Comparison of ENCODE assay signal across 8 cellular contexts in the genomic region with DNA sequence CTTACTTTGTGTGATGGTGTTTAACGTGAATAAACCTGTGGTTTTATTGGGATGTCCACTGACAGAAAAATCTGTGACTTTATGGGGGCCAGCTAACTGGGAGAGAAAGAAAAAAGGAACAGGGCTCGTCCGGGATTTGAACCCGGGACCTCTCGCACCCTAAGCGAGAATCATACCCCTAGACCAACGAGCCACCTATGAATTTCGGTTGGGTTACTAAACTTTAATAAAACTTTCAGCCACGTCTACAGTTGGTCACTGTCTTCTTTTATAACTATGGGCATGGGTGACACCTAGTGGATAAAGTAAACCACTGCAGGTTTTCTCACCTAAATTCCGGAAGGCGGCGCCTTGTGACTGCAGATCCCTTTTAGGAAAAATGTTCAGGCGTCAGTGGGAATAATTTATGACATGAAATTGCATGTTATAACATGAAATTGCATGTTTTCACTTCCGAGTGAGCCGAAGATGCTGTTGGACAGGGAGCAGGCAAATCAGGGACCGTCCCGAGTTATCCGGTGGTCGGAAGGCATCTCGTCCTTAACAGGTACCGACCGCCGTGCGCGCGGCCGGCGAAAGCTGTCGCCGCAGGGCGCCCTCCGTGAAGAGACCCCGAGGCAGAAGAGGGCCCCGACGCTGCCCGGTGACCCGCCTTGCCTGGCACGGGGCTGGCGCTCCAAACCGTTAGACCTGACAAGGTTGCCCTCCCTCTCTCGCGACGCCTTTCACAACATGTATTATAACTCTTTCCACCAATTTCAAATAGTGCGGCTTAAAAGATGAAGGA. TPM values are rescaled to one million over a fixed set of nuclear protein-coding genes. Genes with fewer than 3 reads are reported as not detected.
A peak's percentile ranks its signal among the peaks of the same experiment; 100 is the strongest.
DNase-seq lines count a peak whose midpoint lies in the region; ATAC-seq and TF ChIP-seq lines count a peak whose summit lies in the region.

No MANE protein-coding gene starts in this region.

- no peaks in the 10 kb centered on the region for H3K36me3 Mint-ChIP-seq in activated CD4-positive, alpha-beta T cell treated with anti-CD3 and anti-CD28 coated beads for 36 hours (ENCODE audit: low read depth)

- no peaks in the 10 kb centered on the region for H3K27me3 Mint-ChIP-seq in activated CD4-positive, alpha-beta T cell treated with anti-CD3 and anti-CD28 coated beads for 36 hours

- peaks cover 3% of the 10 kb centered on the region for H3K4me1 Mint-ChIP-seq in activated CD4-positive, alpha-beta T cell treated with anti-CD3 and anti-CD28 coated beads for 36 hours

- intact Hi-C loops in activated CD4-positive, alpha-beta T cell treated with anti-CD3 and anti-CD28 coated beads for 36 hours (cut with DNase I, micrococcal nuclease) = loop anchor here (1.0 to 5.0 kb wide), 9 partner anchors 73 to 304 kb away; a partner anchor contains a TSS
- intact Hi-C loops in right lobe of liver (cut with DNase I) = loop anchor here (10.0 kb wide), 4 partner anchors 75 to 285 kb away; a partner anchor contains a TSS

- peak; percentile 91 to 99 (median 97) for TF ChIP-seq CTCF in right lobe of liver (IDR thresholded peaks at IDR 0.05)

- POLR2A ChIA-PET in activated CD4-positive, alpha-beta T cell treated with anti-CD3 and anti-CD28 coated beads for 36 hours (lab: Charles Lee) = interaction anchor here (0.7 to 1.0 kb wide), 2 partner anchors 120 to 208 kb away, joined by 3 to 4 read pairs; no protein-coding TSS in a partner anchor

- peak overlapping the region; percentile 17 to 47 (median 35) for H3K27ac ChIP-seq in right lobe of liver

- H3K4me3 Mint-ChIP-seq in activated CD4-positive, alpha-beta T cell treated with anti-CD3 and anti-CD28 coated beads for 36 hours = no peak overlapping the region

- no peak overlapping the region for H3K27ac Mint-ChIP-seq in activated CD4-positive, alpha-beta T cell treated with anti-CD3 and anti-CD28 coated beads for 36 hours

- DNase-seq in DMS53 treated with DMSO at 0.1 percent for 48 hours (lab: John Stamatoyannopoulos, UW; ENCODE audit: unreplicated experiment) = peak; percentile 30
- DNase-seq in NCI-H460 (ENCODE audit: extremely low read depth, low read depth) = peak; percentile 93
- peak; percentile 71 for DNase-seq in activated CD4-positive, alpha-beta T cell treated with anti-CD3 and anti-CD28 coated beads for 36 hours
- DNase-seq in ecto neural progenitor cell (ENCODE audit: low spot score) = peak; percentile 83
- peak; percentile 48 to 65 (median 58) for DNase-seq in right lobe of liver
- DNase-seq in stimulated activated CD4-positive, alpha-beta T cell treated with anti-CD3 and anti-CD28 coated beads, Interleukin-4, amount 100 ng/mL, for 1 hour = peak; percentile 39

- no peaks in the 10 kb centered on the region for H3K36me3 ChIP-seq in right lobe of liver

- peak; percentile 12 for ATAC-seq in HG03432 (IDR thresholded peaks at IDR 0.05; ENCODE audit: unreplicated experiment)
- peak; percentile 4 for ATAC-seq in activated CD4-positive, alpha-beta T cell treated with anti-CD3 and anti-CD28 coated beads for 36 hours
- peak; percentile 66 to 72 (median 69) for ATAC-seq in right lobe of liver
- ATAC-seq in HG03039 (IDR thresholded peaks at IDR 0.05; ENCODE audit: unreplicated experiment) = no peak

- H3K9me3 Mint-ChIP-seq in activated CD4-positive, alpha-beta T cell treated with anti-CD3 and anti-CD28 coated beads for 36 hours (ENCODE audit: low read depth) = no peaks in the 10 kb centered on the region

- CTCF ChIA-PET in activated CD4-positive, alpha-beta T cell treated with anti-CD3 and anti-CD28 coated beads for 36 hours (lab: Charles Lee) = interaction anchor here (0.7 to 5.0 kb wide), 37 partner anchors 10 to 380 kb away, joined by 3 to 61 read pairs (median 4); a partner anchor contains a TSS

- H3K9me3 ChIP-seq in right lobe of liver = no peaks in the 10 kb centered on the region

- no peak for TF ChIP-seq POLR2A in right lobe of liver (IDR thresholded peaks at IDR 0.05)

- peaks cover 0 to 24% (median 0%) of the 10 kb centered on the region in 4 donors for H3K4me1 ChIP-seq in right lobe of liver

- no peaks in the 10 kb centered on the region for H3K27me3 ChIP-seq in right lobe of liver

- under 1% methylated on average over 27 of the region's 44 CpGs for WGBS in right lobe of liver (ENCODE audit: insufficient coverage, low coverage, low lambda C conversion rate, missing lambda C conversion rate)

- H3K4me3 ChIP-seq in right lobe of liver = peak overlapping the region; percentile 78 to 85 (median 82)

RNA-seq across cellular contexts. Expression of a gene that starts 18.2 kb away (rescaled TPM):
- total RNA-seq in NCI-H460 (2014; rRNA removed; shearing (Covaris generic)) = not detected in 2 replicates
- not detected in 2 replicates for polyA plus RNA-seq in NCI-H460 (2014; cell fraction: nucleus; rRNA removed)
- not detected for total RNA-seq in activated CD4-positive, alpha-beta T cell treated with anti-CD3 and anti-CD28 coated beads for 36 hours
- not detected for total RNA-seq in right lobe of liver

RNA-seq across cellular contexts. Expression of a gene that starts 21.6 kb away (rescaled TPM):
- total RNA-seq in NCI-H460 (2014; rRNA removed; shearing (Covaris generic)) = not detected in 2 replicates
- polyA plus RNA-seq in NCI-H460 (2014; cell fraction: nucleus; rRNA removed) = not detected in 2 replicates
- total RNA-seq in activated CD4-positive, alpha-beta T cell treated with anti-CD3 and anti-CD28 coated beads for 36 hours = not detected
- total RNA-seq in right lobe of liver = not detected

RNA-seq across cellular contexts. Expression of a gene that starts 32.1 kb away (rescaled TPM):
- not detected in 2 replicates for total RNA-seq in NCI-H460 (2014; rRNA removed; shearing (Covaris generic))
- not detected in 2 replicates for polyA plus RNA-seq in NCI-H460 (2014; cell fraction: nucleus; rRNA removed)
- total RNA-seq in activated CD4-positive, alpha-beta T cell treated with anti-CD3 and anti-CD28 coated beads for 36 hours = not detected
- total RNA-seq in right lobe of liver = not detected

RNA-seq across cellular contexts. Expression of a gene that starts 48.6 kb away (rescaled TPM):
- not detected in 2 replicates for total RNA-seq in NCI-H460 (2014; rRNA removed; shearing (Covaris generic))
- polyA plus RNA-seq in NCI-H460 (2014; cell fraction: nucleus; rRNA removed) = not detected in 2 replicates
- not detected for total RNA-seq in activated CD4-positive, alpha-beta T cell treated with anti-CD3 and anti-CD28 coated beads for 36 hours
- total RNA-seq in right lobe of liver = not detected

Comparison
In these comparisons a context has a peak if more than half of its experiments do, and no peak if none do; other contexts are left out.
1. DNase-seq: peak in every context shown above with its lines; median percentile 93 in NCI-H460; 83 in ecto neural progenitor cell; 71 in activated CD4-positive, alpha-beta T cell treated with anti-CD3 and anti-CD28 coated beads for 36 hours; 58 in right lobe of liver; 39 in stimulated activated CD4-positive, alpha-beta T cell treated with anti-CD3 and anti-CD28 coated beads, Interleukin-4, amount 100 ng/mL, for 1 hour; 30 in DMS53 treated with DMSO at 0.1 percent for 48 hours.